In the genomic region with DNA sequence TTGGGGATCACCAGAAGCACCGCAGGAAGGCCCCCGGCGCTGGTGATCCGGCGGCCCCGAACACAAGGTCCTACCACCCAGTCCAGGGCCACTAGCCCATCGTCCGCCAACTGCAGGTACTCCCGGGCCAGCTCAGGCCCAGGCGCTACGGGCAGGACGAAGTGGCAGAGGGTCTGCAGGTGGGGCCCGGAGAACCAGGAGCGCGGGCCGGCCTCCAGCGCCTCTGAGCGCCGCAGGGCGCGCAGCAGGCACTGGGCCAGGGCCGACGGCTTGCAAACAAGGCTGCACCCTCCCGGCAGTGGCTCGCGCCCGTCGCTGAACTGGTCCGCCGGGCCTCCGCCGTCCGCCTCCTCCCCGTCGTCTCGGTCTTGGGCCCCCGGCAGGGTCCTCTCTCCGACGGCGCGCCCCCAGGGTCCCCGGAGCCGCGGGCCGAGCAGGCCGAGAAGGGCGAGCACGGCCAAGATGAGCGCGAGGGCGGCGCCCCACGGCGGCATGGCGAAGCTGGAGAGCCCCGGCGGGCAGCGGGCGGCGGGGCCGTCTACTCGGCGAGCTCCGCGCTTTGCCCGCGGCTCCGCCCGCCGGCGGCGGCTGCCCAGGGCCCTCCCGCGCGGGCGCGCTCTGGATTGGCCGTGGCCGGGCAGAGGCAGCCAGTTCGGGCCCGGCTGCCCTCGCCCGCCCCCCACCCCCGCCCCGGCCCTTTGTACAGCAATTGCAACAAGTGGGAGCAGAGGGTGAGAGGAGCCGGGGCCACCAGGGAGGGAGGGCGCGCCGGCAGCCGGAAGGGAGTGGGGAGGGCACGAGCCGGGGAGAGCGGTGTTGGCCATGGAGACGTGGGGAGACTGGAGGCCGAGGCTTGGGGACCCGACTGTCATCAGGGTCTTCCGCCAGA, we compare ENCODE assay signal across 8 cellular contexts. TPM values are rescaled to one million over a fixed set of nuclear protein-coding genes. Genes with fewer than 3 reads are reported as not detected.
A peak's percentile ranks its signal among the peaks of the same experiment; 100 is the strongest.
DNase-seq lines count a peak whose midpoint lies in the region; ATAC-seq, FAIRE-seq and TF ChIP-seq lines count a peak whose summit lies in the region.

A gene with protein sequence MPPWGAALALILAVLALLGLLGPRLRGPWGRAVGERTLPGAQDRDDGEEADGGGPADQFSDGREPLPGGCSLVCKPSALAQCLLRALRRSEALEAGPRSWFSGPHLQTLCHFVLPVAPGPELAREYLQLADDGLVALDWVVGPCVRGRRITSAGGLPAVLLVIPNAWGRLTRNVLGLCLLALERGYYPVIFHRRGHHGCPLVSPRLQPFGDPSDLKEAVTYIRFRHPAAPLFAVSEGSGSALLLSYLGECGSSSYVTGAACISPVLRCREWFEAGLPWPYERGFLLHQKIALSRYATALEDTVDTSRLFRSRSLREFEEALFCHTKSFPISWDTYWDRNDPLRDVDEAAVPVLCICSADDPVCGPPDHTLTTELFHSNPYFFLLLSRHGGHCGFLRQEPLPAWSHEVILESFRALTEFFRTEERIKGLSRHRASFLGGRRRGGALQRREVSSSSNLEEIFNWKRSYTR (minus strand): TSS at position 565 of the 889 bp plus-strand sequence. CDS start 71 bp downstream, at position 494.

- H3K4me1 ChIP-seq in K562 (replicated peaks in 1 of 2; ENCODE audit: control insufficient read depth in 2 of 2, insufficient read depth in 2 of 2, low read length in 2 of 2) (peaks cover 3 to 43% of the 10 kb centered on the region in 2 experiments; a peak in 4 of 5 replicates), iPS DF 6.9 (ENCODE audit: control insufficient read depth, insufficient read depth, low read length) (peaks cover 2% of the 10 kb centered on the region), gastrocnemius medialis (peaks cover 12 to 21% of the 10 kb centered on the region in 2 donors)

- H3K36me3 ChIP-seq in BJ (ENCODE audit: control insufficient read depth, insufficient read depth, low read length) (peaks cover 4% of the 10 kb centered on the region), K562 (ENCODE audit: control insufficient read depth, insufficient read depth, low read length) (no peaks in the 10 kb centered on the region), iPS DF 6.9 (ENCODE audit: control insufficient read depth, insufficient read depth, low read length) (no peaks in the 10 kb centered on the region), gastrocnemius medialis (no peaks in the 10 kb centered on the region)

- no peaks in the 10 kb centered on the region for H3K79me2 ChIP-seq in K562 (ENCODE audit: control insufficient read depth, insufficient read depth, low read length)

- no peak for TF ChIP-seq EP300 in K562 (IDR thresholded peaks at IDR 0.05; ENCODE audit: low read length)

- WGBS in K562 (ENCODE audit: insufficient coverage, low coverage, missing lambda C conversion rate): 84% methylated on average over 26 of the region's 97 CpGs
- no CpG with 5 or more reads among the region's 97 CpGs for WGBS in iPS DF 6.9 (ENCODE audit: insufficient coverage, insufficient read length)

- peak within 1 kb of the TSS; percentile 49 for H3K4me3 ChIP-seq in BJ (ENCODE audit: low read depth, low read length)
- peak within 1 kb of the TSS; percentile 57 for H3K4me3 ChIP-seq in K562
- H3K4me3 ChIP-seq in iPS DF 6.9 (ENCODE audit: low read length): peak within 1 kb of the TSS; percentile 42; the same call in 1 of the 2 replicates
- H3K4me3 ChIP-seq in gastrocnemius medialis: peak within 1 kb of the TSS; percentile 66 to 82 (median 79)

- H3K9me1 ChIP-seq in K562 (ENCODE audit: control insufficient read depth, insufficient read depth, low read length): no peaks in the 10 kb centered on the region

- in situ Hi-C loops in K562 (cut with MboI): no loop called here
- in situ Hi-C loops in gastrocnemius medialis (cut with MboI; ENCODE audit: low sequenced_read_pairs in 4 of 4): loop anchor here in 1 of 4 donors (25.0 kb wide), 1 partner anchor 371 kb away; the partner anchor contains the start of genes EFCAB5 and SSH2

- ATAC-seq in GM19397 (IDR thresholded peaks at IDR 0.05; ENCODE audit: unreplicated experiment) (peak; percentile 23), K562 (no peak), gastrocnemius medialis (peak; percentile 22 to 36)

- no peak for FAIRE-seq in K562 (lab: Jason Lieb, UNC)

- no TSS peak for BruUV-seq in K562 (replicated peaks; lab: Mats Ljungman, UMichigan)

- peak within 1 kb of the TSS; percentile 97 for H2AFZ ChIP-seq in K562 (ENCODE audit: low read depth, low read length)

- intact Hi-C loops in K562 (cut with micrococcal nuclease) (no loop called here), gastrocnemius medialis (cut with DNase I; ENCODE audit: low total_unique reads) (loop anchor here (5.0 to 10.0 kb wide), 2 partner anchors 366 to 422 kb away; partner anchors contain the start of gene SSH2)

- TF ChIP-seq POLR2A in K562 (conservative IDR thresholded peaks at IDR 0.05): no peak
- TF ChIP-seq POLR2A in gastrocnemius medialis (IDR thresholded peaks at IDR 0.05): peak; percentile 48 to 68

- H3K27ac ChIP-seq in K562 (ENCODE audit: extremely low read depth, low read depth, low read length) (peak within 1 kb of the TSS; percentile 87; the same call in 1 of the 3 replicates), iPS DF 6.9 (ENCODE audit: low read length) (no peak within 1 kb of the TSS), gastrocnemius medialis (peak within 1 kb of the TSS; percentile 85 to 93 (median 86))

- POLR2A ChIA-PET in BJ (lab: Charles Lee) (interaction anchor here (0.6 kb wide), 1 partner anchor 195 kb away, joined by 4 read pairs; no protein-coding TSS in a partner anchor), K562 (lab: Yijun Ruan, JAX) (no interaction called here)

- no peak for TF ChIP-seq RAD21 in K562 (CRISPR knock-in tag; conservative IDR thresholded peaks at IDR 0.05 in 1 of 2, IDR thresholded peaks at IDR 0.05 in 1 of 2)

- H3K27me3 ChIP-seq in BJ (ENCODE audit: control insufficient read depth, insufficient read depth, low read length): no peaks in the 10 kb centered on the region
- H3K27me3 ChIP-seq in K562 (ENCODE audit: control insufficient read depth in 2 of 2, insufficient read depth in 2 of 2, low read length in 2 of 2): no peaks in the 10 kb centered on the region; a peak in 1 of 5 replicates
- peaks cover 11% of the 10 kb centered on the region; the same call in 1 of the 2 replicates for H3K27me3 ChIP-seq in iPS DF 6.9 (ENCODE audit: control insufficient read depth, insufficient read depth, low read length)
- H3K27me3 ChIP-seq in gastrocnemius medialis: peaks cover 0 to 5% (median 0%) of the 10 kb centered on the region in 3 donors

- peaks cover 6% of the 10 kb centered on the region for H4K20me1 ChIP-seq in K562 (replicated peaks; ENCODE audit: control insufficient read depth, insufficient read depth, low read length)

- H3K4me2 ChIP-seq in K562 (ENCODE audit: insufficient read depth, low read length): peak within 1 kb of the TSS; percentile 78

- H3K9ac ChIP-seq in K562 (ENCODE audit: insufficient read depth in 1 of 2, low read depth in 2 of 2, low read length in 2 of 2): peak within 1 kb of the TSS; percentile 75 to 96; a peak in 3 of 4 replicates

- DNase-seq in BJ (ENCODE audit: low read depth) (no peak), M059J (ENCODE audit: low read depth) (peak; percentile 59), T-helper 2 cell (peak in 4 of 5 experiments; percentile 30 to 75 (median 50)), K562 (ENCODE audit: extremely low read depth in 1 of 4, low spot score in 3 of 4) (no peak), iPS DF 6.9 (ENCODE audit: low read depth, low spot score) (no peak), gastrocnemius medialis (peak in 1 of 2 donors; percentile 48), NCI-H446 treated with DMSO at 0.1 percent for 48 hours (lab: John Stamatoyannopoulos, UW) (no peak)

- H3K9me3 ChIP-seq in K562 (replicated peaks; ENCODE audit: control insufficient read depth, insufficient read depth, low read depth, low read length): no peaks in the 10 kb centered on the region
- H3K9me3 ChIP-seq in iPS DF 6.9 (ENCODE audit: control insufficient read depth, insufficient read depth, low read length): no peaks in the 10 kb centered on the region
- H3K9me3 ChIP-seq in gastrocnemius medialis: no peaks in the 10 kb centered on the region

- CTCF ChIA-PET in BJ (lab: Yijun Ruan, JAX): interaction anchor here (0.9 to 4.7 kb wide), 7 partner anchors 11 to 443 kb away, joined by 3 to 30 read pairs (median 11); no protein-coding TSS in a partner anchor
- CTCF ChIA-PET in K562 (lab: Yijun Ruan, JAX; ENCODE audit: low intra/inter-chr PET ratio): no interaction called here

- no peak for TF ChIP-seq CTCF in BJ (IDR thresholded peaks at IDR 0.05; ENCODE audit: insufficient read depth, low read depth, low read length)
- no peak for TF ChIP-seq CTCF in K562 (IDR thresholded peaks at IDR 0.05 in 2 of 3, conservative IDR thresholded peaks at IDR 0.05 in 1 of 3; ENCODE audit: insufficient read depth in 2 of 3, low read depth in 1 of 3, low read length in 3 of 3)
- TF ChIP-seq CTCF in gastrocnemius medialis (IDR thresholded peaks at IDR 0.05 in 4 of 5, conservative IDR thresholded peaks at IDR 0.05 in 1 of 5): no peak

RNA-seq across cellular contexts. Expression of the gene that starts here (rescaled TPM):
- polyA plus RNA-seq in BJ (2011; rRNA removed) (5.2 and 5.8 TPM in 2 replicates), K562 (2011; rRNA removed) (0.85 and 1.8 TPM in 2 replicates), K562 (2014; fragmentation: Illumina TruSeq; extraction: Trizol) (2.4 and 2.5 TPM in 2 replicates), K562 (2014; fragmentation: Nextera tagmentation; extraction: Ambion mirVana) (under 1 TPM; 0.85 to 0.97 TPM), K562 (2014; rRNA removed) (2.1 and 2.9 TPM in 2 replicates)
- 4.6 and 7.3 TPM in 2 replicates for polyA minus RNA-seq in BJ (2011; rRNA and poly(A)+ RNA removed)
- 5.7 and 6.3 TPM in 2 replicates for total RNA-seq in M059J (2014; rRNA removed; shearing (Covaris generic))
- total RNA-seq in K562 (2011; cell fraction: chromatin; rRNA removed; ENCODE audit: low replicate concordance): 4.0 and 8.2 TPM in 2 replicates
- total RNA-seq in K562 (2011; cell fraction: nucleolus; rRNA removed): 6.7 and 7.8 TPM in 2 replicates
- total RNA-seq in K562 (2011; cell fraction: nucleoplasm; rRNA removed): 4.4 and 5.1 TPM in 2 replicates
- total RNA-seq in K562 (2014; rRNA removed) (2.4 and 3.1 TPM in 2 replicates), K562 (2014; rRNA removed; fragmentation: Illumina TruSeq; extraction: Trizol) (2.0 and 2.2 TPM in 2 replicates), K562 (2015; rRNA removed; fragmentation: Illumina TruSeq; extraction: Trizol) (3.8 and 4.2 TPM in 2 replicates), K562 (2021) (4.0 and 4.2 TPM in 2 replicates), gastrocnemius medialis (1 to 10 TPM; 2.6 to 5.7 (median 5.0) TPM)
- 0.83 and 3.0 TPM in 2 replicates for polyA plus RNA-seq in K562 (2011; cell fraction: cytosol; rRNA removed)
- polyA plus RNA-seq in K562 (2011; cell fraction: nucleus; rRNA removed): 1.4 and 2.9 TPM in 2 replicates
- polyA plus RNA-seq in K562 (2012): 3.2 and 5.4 TPM in 2 replicates
- 1.6 and 3.6 TPM in 2 replicates for polyA minus RNA-seq in K562 (2011; rRNA and poly(A)+ RNA removed)
- polyA minus RNA-seq in K562 (2011; cell fraction: cytosol; rRNA and poly(A)+ RNA removed): 1.5 and 2.9 TPM in 2 replicates
- 1.7 and 2.8 TPM in 2 replicates for polyA minus RNA-seq in K562 (2011; cell fraction: nucleus; rRNA and poly(A)+ RNA removed)

Comparison
In these comparisons a context has a peak if more than half of its experiments do, and no peak if none do; other contexts are left out.
1. DNase-seq: peak in M059J (single experiment) and T-helper 2 cell (4 of 5); none in BJ (single experiment), K562 (0 of 4), iPS DF 6.9 (single experiment) and NCI-H446 treated with DMSO at 0.1 percent for 48 hours (single experiment).
2. Peak in every context shown above with its lines, with median percentiles within 50 percentile points of each other: H3K4me3 ChIP-seq.